10 cellular contexts compared by ENCODE assay signal in genomic region chr7:23717788-23718187, GRCh38. TPM values are rescaled to one million over a fixed set of nuclear protein-coding genes. Genes with fewer than 3 reads are reported as not detected.
"Had no signal": no experiment of that assay in that cellular context is flagged by ENCODE, and none has a peak within 500 bp of the region (broad histone marks: within the 10 kb centered on the region; RNA-seq: fewer than 3 reads in every experiment).

No MANE protein-coding gene starts in this region.

- H3K9me3 ChIP-seq: HAP-1 had no signal

- ATAC-seq: GM23338, HCT116, K562 had no signal

- DNase-seq: H7, HFFc6, IMR-90, KG1 had no signal

- FAIRE-seq: H1, HTR-8/SVneo, K562 had no signal

- H3K36me3 ChIP-seq: HAP-1 had no signal

- H3K4me3 ChIP-seq: GM23338, HAP-1, K562 had no signal

RNA-seq across cellular contexts. Expression of gene STK31, which starts 7.8 kb away (rescaled TPM):
- total RNA-seq: HFFc6, IMR-90 had no signal
- polyA plus RNA-seq: IMR-90 had no signal

RNA-seq across cellular contexts. Expression of gene FAM221A, which starts 37.8 kb away (rescaled TPM):
- total RNA-seq: K562 had no signal
- polyA plus RNA-seq: K562 had no signal
